In the genomic region with DNA sequence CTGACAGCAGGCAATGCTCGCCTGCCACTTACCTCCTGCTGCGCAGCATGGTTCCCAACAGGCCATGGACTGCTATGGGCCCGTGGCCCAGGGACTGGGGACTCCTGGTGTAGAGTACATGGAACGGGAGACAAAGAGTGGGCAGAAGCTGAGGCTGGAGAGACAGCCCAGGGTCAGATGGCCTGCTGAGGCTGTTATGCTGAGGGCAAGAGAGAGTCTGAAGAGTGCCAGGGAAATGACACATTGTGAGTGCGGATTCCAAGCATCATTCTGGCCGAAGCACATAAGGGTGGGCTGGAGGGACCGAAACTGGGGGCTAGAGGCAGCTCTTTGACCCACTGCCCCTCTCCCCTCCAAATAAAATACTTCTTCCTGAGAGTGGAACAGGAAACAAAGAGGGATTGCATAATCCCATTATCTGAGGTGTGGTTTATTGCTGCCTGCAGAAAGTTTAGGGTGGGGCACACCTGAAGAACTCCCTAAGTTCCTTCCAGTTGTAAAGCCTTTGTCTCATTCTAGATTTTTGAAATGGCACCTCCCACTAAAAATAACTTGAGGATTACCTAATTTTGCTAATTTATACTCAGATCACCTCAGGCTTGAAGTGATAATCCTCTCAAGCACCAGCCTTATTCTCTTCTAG, we compare ENCODE assay signal across 29 cellular contexts.
DNase-seq lines count a peak whose midpoint lies in the region; ATAC-seq and TF ChIP-seq lines count a peak whose summit lies in the region.
"Had no signal": no experiment of that assay in that cellular context is flagged by ENCODE, and none has a peak within 500 bp of the region (broad histone marks: within the 10 kb centered on the region; RNA-seq: fewer than 3 reads in every experiment).

No MANE protein-coding gene starts in this region.

- intact Hi-C loops in Caco-2 (cut with micrococcal nuclease; ENCODE audit: unreplicated experiment) = loop anchor here (10.0 kb wide), 1 partner anchor 191 kb away; no protein-coding TSS in a partner anchor

- H3K27ac Mint-ChIP-seq in Caco-2 (ENCODE audit: unreplicated experiment) = peak overlapping the region; percentile 45
- H3K27ac Mint-ChIP-seq: activated naive CD4-positive, alpha-beta T cell treated with anti-CD3 and anti-CD28 coated beads, Interleukin-2, amount 50 U/mL, for 24 hours; IgD-negative memory B cell; natural killer cell had no signal

- H3K27me3 ChIP-seq in Caco-2 (replicated peaks; ENCODE audit: control insufficient read depth, insufficient read depth, low read length) (no peaks in the 10 kb centered on the region), muscle layer of duodenum (ENCODE audit: low read depth, low read length) (no peaks in the 10 kb centered on the region)
- H3K27me3 ChIP-seq: cardiac muscle cell, gastroesophageal sphincter, upper lobe of left lung had no signal

- no peak overlapping the region for H3K4me3 Mint-ChIP-seq in Caco-2 (ENCODE audit: unreplicated experiment)
- H3K4me3 Mint-ChIP-seq: activated naive CD4-positive, alpha-beta T cell treated with anti-CD3 and anti-CD28 coated beads, Interleukin-2, amount 50 U/mL, for 24 hours; IgD-negative memory B cell; natural killer cell had no signal

- no peak overlapping the region for H3K4me3 ChIP-seq in Caco-2 (ENCODE audit: low read depth, low read length)
- H3K4me3 ChIP-seq in epithelial cell of esophagus (ENCODE audit: low read length) = no peak overlapping the region
- H3K4me3 ChIP-seq in muscle layer of duodenum (ENCODE audit: low read depth in 1 of 2, low read length in 2 of 2) = no peak overlapping the region
- H3K4me3 ChIP-seq: cardiac muscle cell, gastroesophageal sphincter, left ventricle myocardium inferior, smooth muscle cell, upper lobe of left lung had no signal

- CTCF ChIA-PET in Caco-2 (lab: Charles Lee) = no interaction called here

- H3K9me3 ChIP-seq in Caco-2 (no peaks in the 10 kb centered on the region), muscle layer of duodenum (ENCODE audit: control insufficient read depth in 1 of 2, low read length in 2 of 2) (no peaks in the 10 kb centered on the region)
- H3K9me3 ChIP-seq: gastroesophageal sphincter, upper lobe of left lung had no signal

- DNase-seq in Caco-2 (peak in 1 of 2 experiments; percentile 40), OCI-M1 (lab: John Stamatoyannopoulos, UW) (peak; percentile 24), epithelial cell of esophagus (ENCODE audit: low read depth) (peak; percentile 56), SKM-1 treated with dmso at 0.1 percent for 144 hours (lab: John Stamatoyannopoulos, UW; ENCODE audit: unreplicated experiment) (no peak), HuH-7.5 (ENCODE audit: low spot score) (no peak), NCI-H526 (lab: John Stamatoyannopoulos, UW) (no peak)
- DNase-seq: ACHN; activated CD4-positive, alpha-beta T cell treated with anti-CD3 and anti-CD28 coated beads, Interleukin-2, amount 50 U/mL, for 48 hours; activated CD8-positive, alpha-beta memory T cell treated with anti-CD3 and anti-CD28 coated beads, Interleukin-2, amount 50 U/mL, for 4 hours; COR-L47; cortex of kidney; DMS79; GF-D8; hippocampal formation; left ventricle myocardium inferior; natural killer cell; NCI-H1436 treated with DMSO at 0.1 percent for 48 hours; NCI-H510A treated with DMSO at 0.1 percent for 48 hours; SIG-M5; stimulated activated CD4-positive, alpha-beta T cell treated with anti-CD3 and anti-CD28 coated beads, Interleukin-2, amount 100 ng/mL, for 24 hours; upper lobe of left lung had no signal

- no TSS peak for BruUV-seq in Caco-2 (replicated peaks; lab: Mats Ljungman, UMichigan)

- no peaks in the 10 kb centered on the region for H3K36me3 ChIP-seq in Caco-2 (ENCODE audit: control insufficient read depth, insufficient read depth, low read length)
- H3K36me3 ChIP-seq in muscle layer of duodenum (ENCODE audit: control insufficient read depth in 1 of 2, insufficient read depth in 2 of 2, low read length in 2 of 2) = no peaks in the 10 kb centered on the region
- H3K36me3 ChIP-seq: cardiac muscle cell, gastroesophageal sphincter, left ventricle myocardium inferior, upper lobe of left lung had no signal

- POLR2A ChIA-PET in Caco-2 (lab: Charles Lee) = no interaction called here

- TF ChIP-seq CTCF in Caco-2 (IDR thresholded peaks at IDR 0.05; ENCODE audit: insufficient read depth in 1 of 2, low read depth in 1 of 2, low read length in 1 of 2, severe bottlenecking in 1 of 2, unreplicated experiment in 1 of 2) (no peak), epithelial cell of esophagus (IDR thresholded peaks at IDR 0.05; ENCODE audit: insufficient read depth, low read depth, low read length, missing control alignments) (no peak)

- no peaks in the 10 kb centered on the region for H3K9me3 Mint-ChIP-seq in Caco-2 (ENCODE audit: unreplicated experiment)
- H3K9me3 Mint-ChIP-seq: activated naive CD4-positive, alpha-beta T cell treated with anti-CD3 and anti-CD28 coated beads, Interleukin-2, amount 50 U/mL, for 24 hours; natural killer cell had no signal

- no peaks in the 10 kb centered on the region for H3K36me3 Mint-ChIP-seq in Caco-2 (ENCODE audit: insufficient read depth, unreplicated experiment)
- H3K36me3 Mint-ChIP-seq: activated naive CD4-positive, alpha-beta T cell treated with anti-CD3 and anti-CD28 coated beads, Interleukin-2, amount 50 U/mL, for 24 hours; IgD-negative memory B cell; natural killer cell had no signal

- H3K27me3 Mint-ChIP-seq in Caco-2 (ENCODE audit: insufficient read depth, unreplicated experiment) = no peaks in the 10 kb centered on the region
- H3K27me3 Mint-ChIP-seq: activated naive CD4-positive, alpha-beta T cell treated with anti-CD3 and anti-CD28 coated beads, Interleukin-2, amount 50 U/mL, for 24 hours had no signal

- H3K27ac ChIP-seq in muscle layer of duodenum (ENCODE audit: low read length) = peak overlapping the region; percentile 70
- H3K27ac ChIP-seq: cardiac muscle cell, gastroesophageal sphincter, left ventricle myocardium inferior, upper lobe of left lung had no signal

- no peak for ATAC-seq in GM21723 (IDR thresholded peaks at IDR 0.05; ENCODE audit: unreplicated experiment)
- ATAC-seq: activated CD4-positive, CD25-positive, alpha-beta regulatory T cell treated with anti-CD3 and anti-CD28 coated beads, Interleukin-2, amount 50 U/mL, for 24 hours; gastroesophageal sphincter; natural killer cell had no signal

- H3K4me1 Mint-ChIP-seq in Caco-2 (ENCODE audit: low read depth, unreplicated experiment) = peaks cover 14% of the 10 kb centered on the region
- H3K4me1 Mint-ChIP-seq: activated naive CD4-positive, alpha-beta T cell treated with anti-CD3 and anti-CD28 coated beads, Interleukin-2, amount 50 U/mL, for 24 hours; natural killer cell had no signal

- peaks cover 40% of the 10 kb centered on the region for H3K4me1 ChIP-seq in Caco-2
- H3K4me1 ChIP-seq in muscle layer of duodenum (ENCODE audit: control insufficient read depth in 1 of 2, insufficient read depth in 2 of 2, low read length in 2 of 2) = peaks cover 0 to 4% of the 10 kb centered on the region in 2 donors
- H3K4me1 ChIP-seq: gastroesophageal sphincter, left ventricle myocardium inferior had no signal

Comparison
In these comparisons a context has a peak if more than half of its experiments do, and no peak if none do; other contexts are left out.
1. DNase-seq: peak in OCI-M1 (single experiment) and epithelial cell of esophagus (single experiment); none in SKM-1 treated with dmso at 0.1 percent for 144 hours (single experiment), HuH-7.5 (single experiment) and NCI-H526 (0 of 2).